Comparison of ENCODE assay signal across 8 cellular contexts in the genomic region with DNA sequence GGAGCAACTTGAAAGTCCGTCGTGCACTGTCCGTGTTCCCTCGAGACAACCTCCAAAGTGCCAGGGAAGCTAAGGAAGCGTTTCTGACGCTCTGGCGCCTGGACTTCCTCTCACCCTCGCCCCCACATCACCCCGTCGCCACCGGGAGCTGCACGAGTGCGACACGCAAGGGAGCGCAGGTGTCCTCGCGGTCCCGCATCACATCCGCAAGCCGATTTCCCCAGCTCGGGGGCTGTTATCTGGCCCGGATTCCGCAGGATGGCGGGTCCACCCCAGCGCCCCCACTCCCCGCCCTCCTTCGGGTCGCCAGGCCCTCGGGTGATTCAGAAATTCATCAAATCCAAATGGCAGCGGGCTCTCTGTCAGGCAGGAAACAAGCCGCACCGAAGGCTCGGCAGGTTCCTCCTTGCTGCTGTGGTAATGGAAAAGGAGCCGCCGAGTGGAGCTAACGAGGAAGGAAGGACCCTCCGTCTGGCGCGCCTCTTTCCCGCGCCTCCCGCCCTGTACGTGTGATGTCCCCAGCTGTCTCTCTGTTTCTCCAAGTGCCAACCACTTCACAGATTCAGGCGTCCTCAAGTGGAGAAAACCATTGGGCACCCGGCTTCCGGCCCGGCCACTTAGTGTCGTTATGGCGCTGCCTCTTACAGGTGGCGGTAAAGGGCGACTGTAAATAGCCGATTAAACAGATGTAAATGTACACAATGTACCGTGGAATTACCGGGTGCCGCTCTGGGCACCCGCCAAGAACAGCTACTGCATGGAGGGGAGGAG.
DNase-seq lines count a peak whose midpoint lies in the region; ATAC-seq and TF ChIP-seq lines count a peak whose summit lies in the region.

No MANE protein-coding gene starts in this region.

- no peaks in the 10 kb centered on the region for H3K36me3 Mint-ChIP-seq in memory B cell

- peak overlapping the region; percentile 96 for H3K4me3 Mint-ChIP-seq in memory B cell

- TF ChIP-seq CTCF in GM13976 (IDR thresholded peaks at IDR 0.05; ENCODE audit: borderline replicate concordance, control extremely low read depth, extremely low read depth, insufficient read depth, missing control alignments) = no peak

- H3K9ac ChIP-seq in duodenal mucosa (ENCODE audit: low read depth in 1 of 2, low read length in 2 of 2) = peak overlapping the region; percentile 78 to 93

- H3K4me3 ChIP-seq in duodenal mucosa (ENCODE audit: low read depth in 1 of 2, low read length in 2 of 2) = peak overlapping the region; percentile 88 to 90

- in situ Hi-C loops in GM13976 (cut with MboI; ENCODE audit: low sequenced_read_pairs, unreplicated experiment) = no loop called here

- H3K36me3 ChIP-seq in duodenal mucosa (ENCODE audit: control insufficient read depth in 1 of 2, insufficient read depth in 2 of 2, low read length in 2 of 2) = no peaks in the 10 kb centered on the region

- no peaks in the 10 kb centered on the region for H3K9me3 Mint-ChIP-seq in memory B cell

- H3K27me3 Mint-ChIP-seq in memory B cell = no peaks in the 10 kb centered on the region

- H3K4me1 ChIP-seq in duodenal mucosa (ENCODE audit: control insufficient read depth in 1 of 2, insufficient read depth in 2 of 2, low read length in 2 of 2) = peaks cover 23 to 26% of the 10 kb centered on the region in 2 donors

- peak; percentile 35 for ATAC-seq in HG03439 (IDR thresholded peaks at IDR 0.05; ENCODE audit: unreplicated experiment)
- peak; percentile 47 for ATAC-seq in memory B cell (ENCODE audit: low read depth)

- H3K27ac Mint-ChIP-seq in memory B cell = peak overlapping the region; percentile 97

- H3K9me3 ChIP-seq in duodenal mucosa (ENCODE audit: control insufficient read depth in 1 of 2, low read length in 2 of 2) = no peaks in the 10 kb centered on the region

- H3K27ac ChIP-seq in duodenal mucosa (ENCODE audit: low read depth, low read length) = peak overlapping the region; percentile 87

- peak; percentile 59 for DNase-seq in GM13976 (ENCODE audit: low spot score)
- DNase-seq in NCI-H524 (lab: John Stamatoyannopoulos, UW) = peak; percentile 92
- peak; percentile 50 for DNase-seq in activated CD4-positive, alpha-beta T cell treated with anti-CD3 and anti-CD28 coated beads, Interleukin-2, amount 50 U/mL, for 1 hour
- peak; percentile 70 to 72 for DNase-seq in memory B cell (ENCODE audit: low spot score in 2 of 2)
- peak; percentile 23 for DNase-seq in stimulated activated CD8-positive, alpha-beta memory T cell treated with anti-CD3 and anti-CD28 coated beads, Interleukin-12 subunit alpha, Interleukin-12 subunit beta, amount 100 ng/mL, for 4 hours (ENCODE audit: low read depth)
- no peak for DNase-seq in hepatic stellate cell (ENCODE audit: low spot score)

- no peaks in the 10 kb centered on the region for H3K27me3 ChIP-seq in duodenal mucosa (ENCODE audit: control insufficient read depth in 1 of 2, insufficient read depth in 2 of 2, low read length in 2 of 2)

- H3K4me1 Mint-ChIP-seq in memory B cell = peaks cover 36% of the 10 kb centered on the region
